8 cellular contexts compared by ENCODE assay signal in the genomic region with DNA sequence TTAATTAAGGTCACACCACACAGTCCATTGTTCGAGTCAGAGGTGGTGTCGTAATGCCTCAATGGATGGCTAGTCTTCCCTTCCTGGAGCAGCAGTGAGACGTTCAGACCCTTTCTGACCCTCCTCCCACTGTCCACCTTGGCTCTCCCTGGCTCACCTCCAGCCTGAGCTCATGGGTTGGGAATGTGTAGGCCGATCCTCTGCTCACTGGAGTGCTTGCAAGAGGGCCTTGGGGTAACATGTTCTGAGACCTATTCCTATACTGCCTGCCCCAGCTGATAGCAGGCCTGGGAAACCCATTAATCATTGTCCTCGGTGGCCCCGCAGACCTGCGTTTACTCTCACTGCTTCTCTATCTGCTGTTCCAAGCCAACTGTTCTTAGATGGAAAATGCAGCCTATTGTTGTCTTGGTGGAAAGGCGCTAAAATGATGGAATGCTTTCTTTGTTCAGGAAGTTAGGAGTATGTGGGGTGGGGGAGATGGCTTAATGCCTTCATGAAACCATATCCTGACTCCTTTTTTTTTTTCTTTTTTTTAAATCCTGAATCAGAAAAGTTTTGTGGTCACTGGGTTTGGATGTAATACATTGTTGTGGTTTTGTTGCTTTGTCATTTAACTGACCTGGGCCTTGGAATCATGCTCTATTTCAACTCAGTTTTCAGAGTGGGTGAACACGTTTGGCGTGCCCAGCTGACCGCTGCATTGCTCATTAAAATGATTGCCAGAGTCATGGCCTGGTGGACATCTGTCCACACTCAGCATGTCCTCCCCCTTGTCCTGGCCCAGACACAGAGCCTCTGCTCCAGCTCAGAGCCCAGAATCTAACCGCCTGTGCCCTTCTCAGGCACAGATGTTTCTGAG.
DNase-seq lines count a peak whose midpoint lies in the region; ATAC-seq and TF ChIP-seq lines count a peak whose summit lies in the region.

No MANE protein-coding gene starts in this region.

- ATAC-seq in lower lobe of right lung: peak; percentile 59 to 62
- no peak for ATAC-seq in HG03135 (IDR thresholded peaks at IDR 0.05; ENCODE audit: unreplicated experiment)
- ATAC-seq in HG03521 (IDR thresholded peaks at IDR 0.05; ENCODE audit: unreplicated experiment): no peak
- no peak for ATAC-seq in HG03460 (IDR thresholded peaks at IDR 0.05; ENCODE audit: unreplicated experiment)

- H3K9me3 ChIP-seq in breast epithelium (no peaks in the 10 kb centered on the region), lower lobe of right lung (no peaks in the 10 kb centered on the region)

- H3K27me3 ChIP-seq in breast epithelium (no peaks in the 10 kb centered on the region), lower lobe of right lung (ENCODE audit: low read depth) (no peaks in the 10 kb centered on the region)

- H3K36me3 ChIP-seq in breast epithelium: no peaks in the 10 kb centered on the region
- no peaks in the 10 kb centered on the region for H3K36me3 ChIP-seq in lower lobe of right lung

- peaks cover 0 to 5% of the 10 kb centered on the region in 2 donors for H3K4me1 ChIP-seq in breast epithelium
- peaks cover 63% of the 10 kb centered on the region for H3K4me1 ChIP-seq in lower lobe of right lung

- H3K4me3 ChIP-seq in breast epithelium (no peak overlapping the region), lower lobe of right lung (no peak overlapping the region)

- DNase-seq in AG08395 (ENCODE audit: low spot score): peak; percentile 95
- peak; percentile 42 for DNase-seq in HuH-7.5 (ENCODE audit: low spot score)
- DNase-seq in breast epithelium (ENCODE audit: low spot score in 2 of 2): no peak
- no peak for DNase-seq in lower lobe of right lung
- no peak for DNase-seq in NCI-H128 (lab: John Stamatoyannopoulos, UW; ENCODE audit: unreplicated experiment)

- TF ChIP-seq CTCF in breast epithelium (IDR thresholded peaks at IDR 0.05) (no peak), lower lobe of right lung (IDR thresholded peaks at IDR 0.05) (no peak)

- TF ChIP-seq POLR2A in breast epithelium (IDR thresholded peaks at IDR 0.05): no peak

- intact Hi-C loops in breast epithelium (cut with DNase I; ENCODE audit: low total_unique reads) (no loop called here), lower lobe of right lung (cut with DNase I) (no loop called here)

- peak overlapping the region; percentile 52 to 73 for H3K27ac ChIP-seq in breast epithelium
- peak overlapping the region; percentile 58 for H3K27ac ChIP-seq in lower lobe of right lung

Comparison
In these comparisons a context has a peak if more than half of its experiments do, and no peak if none do; other contexts are left out.
1. DNase-seq: peak in AG08395 (single experiment) and HuH-7.5 (single experiment); none in breast epithelium (0 of 2), lower lobe of right lung (single experiment) and NCI-H128 (single experiment).
2. ATAC-seq: peak in lower lobe of right lung (2 of 2); none in HG03135 (single experiment), HG03521 (single experiment) and HG03460 (single experiment).